30 cellular contexts compared by ENCODE assay signal in genomic region chr2:210268281-210268680, GRCh38. TPM values are rescaled to one million over a fixed set of nuclear protein-coding genes. Genes with fewer than 3 reads are reported as not detected.
"Had no signal": no experiment of that assay in that cellular context is flagged by ENCODE, and none has a peak within 500 bp of the region (broad histone marks: within the 10 kb centered on the region; RNA-seq: fewer than 3 reads in every experiment).

No MANE protein-coding gene starts in this region.

- H3K4me3 ChIP-seq: ascending aorta, breast epithelium, cardiac muscle cell, colonic mucosa, esophagus squamous epithelium, gastroesophageal sphincter, heart left ventricle had no signal

- H3K27ac ChIP-seq: ascending aorta, breast epithelium, cardiac muscle cell, colonic mucosa, epithelial cell of prostate, esophagus squamous epithelium, gastroesophageal sphincter, heart left ventricle had no signal

- H3K9me3 ChIP-seq: ascending aorta, breast epithelium, colonic mucosa, esophagus squamous epithelium, gastroesophageal sphincter, heart left ventricle had no signal

- H3K27me3 ChIP-seq: ascending aorta, breast epithelium, cardiac muscle cell, colonic mucosa, esophagus squamous epithelium, gastroesophageal sphincter had no signal

- H3K36me3 ChIP-seq: ascending aorta, breast epithelium, cardiac muscle cell, colonic mucosa, esophagus squamous epithelium, gastroesophageal sphincter, heart left ventricle had no signal

- ATAC-seq: activated CD4-positive, alpha-beta T cell treated with anti-CD3 and anti-CD28 coated beads for 36 hours; activated CD8-positive, alpha-beta memory T cell treated with anti-CD3 and anti-CD28 coated beads, Interleukin-2, amount 10 ng/mL, durations not matched to agents 7 days and 5 days; activated CD8-positive, alpha-beta T cell treated with anti-CD3 and anti-CD28 coated beads, Interleukin-2, amount 10 ng/mL, durations not matched to agents 7 days and 5 days; activated naive CD4-positive, alpha-beta T cell treated with anti-CD3 and anti-CD28 coated beads, Interleukin-2, amount 50 U/mL, for 72 hours; gastroesophageal sphincter; heart left ventricle had no signal

- DNase-seq: activated CD4-positive, alpha-beta memory T cell treated with anti-CD3 and anti-CD28 coated beads for 36 hours; activated CD4-positive, alpha-beta T cell treated with anti-CD3 and anti-CD28 coated beads for 36 hours; activated CD4-positive, alpha-beta T cell treated with anti-CD3 and anti-CD28 coated beads, Interleukin-2, amount 10 ng/mL, durations not matched to agents 24 days and 14 days; activated CD4-positive, CD25-positive, alpha-beta regulatory T cell; activated CD4-positive, CD25-positive, alpha-beta regulatory T cell treated with anti-CD3 and anti-CD28 coated beads, Interleukin-2, amount 50 U/mL, for 72 hours; activated CD8-positive, alpha-beta memory T cell treated with anti-CD3 and anti-CD28 coated beads, Interleukin-2, amount 10 ng/mL, durations not matched to agents 7 days and 5 days; activated CD8-positive, alpha-beta memory T cell treated with anti-CD3 and anti-CD28 coated beads, Interleukin-2, amount 50 U/mL, for 4 hours; activated CD8-positive, alpha-beta T cell treated with anti-CD3 and anti-CD28 coated beads, Interleukin-2, amount 10 ng/mL, durations not matched to agents 7 days and 5 days; activated gamma-delta T cell; activated naive CD4-positive, alpha-beta T cell; activated naive CD4-positive, alpha-beta T cell treated with anti-CD3 and anti-CD28 coated beads, Interleukin-2, amount 10 ng/mL, durations not matched to agents 7 days and 5 days; activated naive CD8-positive, alpha-beta T cell treated with anti-CD3 and anti-CD28 coated beads, Interleukin-2, amount 10 ng/mL, durations not matched to agents 7 days and 5 days; activated T-cell treated with anti-CD3 and anti-CD28 coated beads, Interleukin-2, amount 50 U/mL, for 1 hour; activated T-cell treated with anti-CD3 and anti-CD28 coated beads, Interleukin-2, amount 50 U/mL, for 48 hours; central memory CD4-positive, alpha-beta T cell; cerebellar nuclear complex; colonic mucosa; effector CD8-positive, alpha-beta T cell; esophagus squamous epithelium; foreskin melanocyte; heart left ventricle; T-helper 2 cell had no signal

RNA-seq across cellular contexts. Expression of gene ACADL, which starts 43.0 kb away (rescaled TPM):
- polyA plus RNA-seq: endothelial cell of umbilical vein had no signal

RNA-seq across cellular contexts. Expression of gene MYL1, which starts 46.7 kb away (rescaled TPM):
- polyA plus RNA-seq: endothelial cell of umbilical vein, fibroblast of lung had no signal
